In genomic region chr4:37826282-37827029, GRCh38 we compare ENCODE assay signal across 8 cellular contexts. TPM values are rescaled to one million over a fixed set of nuclear protein-coding genes. Genes with fewer than 3 reads are reported as not detected.
DNase-seq lines count a peak whose midpoint lies in the region; ATAC-seq lines count a peak whose summit lies in the region.

PGM2 (plus strand) TSS chr4:37826686; CDS start chr4:37826733, 47 bp downstream.

- H3K4me3 ChIP-seq in CD4-positive, CD25-positive, alpha-beta regulatory T cell (ENCODE audit: low read depth, low read length): peak within 1 kb of the TSS; percentile 99
- peak within 1 kb of the TSS; percentile 93 for H3K4me3 ChIP-seq in effector memory CD4-positive, alpha-beta T cell (ENCODE audit: insufficient read depth, low read depth, low read length, poor library complexity, severe bottlenecking)

- H3K36me3 Mint-ChIP-seq in CD4-positive, CD25-positive, alpha-beta regulatory T cell: peaks cover 17% of the 10 kb centered on the region
- H3K36me3 Mint-ChIP-seq in memory B cell: peaks cover 10% of the 10 kb centered on the region

- no peaks in the 10 kb centered on the region for H3K9me3 ChIP-seq in CD4-positive, CD25-positive, alpha-beta regulatory T cell (ENCODE audit: control insufficient read depth in 2 of 2, low read length in 2 of 2)
- no peaks in the 10 kb centered on the region for H3K9me3 ChIP-seq in effector memory CD4-positive, alpha-beta T cell (ENCODE audit: control insufficient read depth, low read length)

- H3K4me1 ChIP-seq in CD4-positive, CD25-positive, alpha-beta regulatory T cell (ENCODE audit: control insufficient read depth, insufficient read depth, low read length, poor library complexity, severe bottlenecking): peaks cover 24% of the 10 kb centered on the region
- H3K4me1 ChIP-seq in effector memory CD4-positive, alpha-beta T cell (ENCODE audit: control insufficient read depth, insufficient read depth, low read length, poor library complexity, severe bottlenecking): peaks cover 16% of the 10 kb centered on the region

- DNase-seq in CD4-positive, CD25-positive, alpha-beta regulatory T cell: peak; percentile 86 to 94 (median 89)
- DNase-seq in NCI-H82 (lab: John Stamatoyannopoulos, UW): peak; percentile 84
- DNase-seq in activated CD8-positive, alpha-beta memory T cell treated with anti-CD3 and anti-CD28 coated beads for 1 hour (ENCODE audit: extremely low read depth in 1 of 2, low read depth in 1 of 2): peak; percentile 69 to 87
- DNase-seq in effector memory CD4-positive, alpha-beta T cell: peak; percentile 76 to 82 (median 81)
- peak; percentile 83 to 87 for DNase-seq in memory B cell (ENCODE audit: low spot score in 2 of 2)
- DNase-seq in stimulated activated CD8-positive, alpha-beta memory T cell treated with anti-CD3 and anti-CD28 coated beads, Interleukin-12 subunit alpha, Interleukin-12 subunit beta, amount 100 ng/mL, for 4 hours (ENCODE audit: low read depth): peak; percentile 89

- peak within 1 kb of the TSS; percentile 67 for H3K27ac ChIP-seq in CD4-positive, CD25-positive, alpha-beta regulatory T cell (ENCODE audit: insufficient read depth, low read length, poor library complexity, severe bottlenecking)
- peak within 1 kb of the TSS; percentile 70 for H3K27ac ChIP-seq in effector memory CD4-positive, alpha-beta T cell (ENCODE audit: insufficient read depth, low read length, poor library complexity, severe bottlenecking)

- peak; percentile 99 for ATAC-seq in CD4-positive, CD25-positive, alpha-beta regulatory T cell (ENCODE audit: low read depth in 2 of 2)
- ATAC-seq in GM19395 (IDR thresholded peaks at IDR 0.05; ENCODE audit: unreplicated experiment) (peak; percentile 93), HG03558 (IDR thresholded peaks at IDR 0.05; ENCODE audit: extremely low read depth, unreplicated experiment) (peak; percentile 94), memory B cell (ENCODE audit: low read depth) (peak; percentile 97)

- H3K27ac Mint-ChIP-seq in CD4-positive, CD25-positive, alpha-beta regulatory T cell: peak within 1 kb of the TSS; percentile 92 to 96 (median 92)
- H3K27ac Mint-ChIP-seq in memory B cell: peak within 1 kb of the TSS; percentile 94

- peak within 1 kb of the TSS; percentile 95 to 100 (median 98) for H3K4me3 Mint-ChIP-seq in CD4-positive, CD25-positive, alpha-beta regulatory T cell
- H3K4me3 Mint-ChIP-seq in memory B cell: peak within 1 kb of the TSS; percentile 90

- H3K27me3 ChIP-seq in CD4-positive, CD25-positive, alpha-beta regulatory T cell (ENCODE audit: control insufficient read depth, insufficient read depth, low read length): no peaks in the 10 kb centered on the region
- no peaks in the 10 kb centered on the region for H3K27me3 ChIP-seq in effector memory CD4-positive, alpha-beta T cell (replicated peaks; ENCODE audit: control insufficient read depth, insufficient read depth, low read length, poor library complexity, severe bottlenecking)

- no peaks in the 10 kb centered on the region for H3K9me3 Mint-ChIP-seq in CD4-positive, CD25-positive, alpha-beta regulatory T cell
- no peaks in the 10 kb centered on the region for H3K9me3 Mint-ChIP-seq in memory B cell

- peaks cover 13 to 57% (median 40%) of the 10 kb centered on the region in 4 donors for H3K4me1 Mint-ChIP-seq in CD4-positive, CD25-positive, alpha-beta regulatory T cell
- peaks cover 26% of the 10 kb centered on the region for H3K4me1 Mint-ChIP-seq in memory B cell

- peaks cover 17% of the 10 kb centered on the region for H3K36me3 ChIP-seq in CD4-positive, CD25-positive, alpha-beta regulatory T cell (ENCODE audit: control insufficient read depth, insufficient read depth, low read length)
- H3K36me3 ChIP-seq in effector memory CD4-positive, alpha-beta T cell (ENCODE audit: control insufficient read depth, insufficient read depth, low read length): peaks cover 11% of the 10 kb centered on the region

- no peaks in the 10 kb centered on the region for H3K27me3 Mint-ChIP-seq in CD4-positive, CD25-positive, alpha-beta regulatory T cell
- no peaks in the 10 kb centered on the region for H3K27me3 Mint-ChIP-seq in memory B cell

RNA-seq across cellular contexts. Expression of gene PGM2, which starts in this region (rescaled TPM):
- total RNA-seq in CD4-positive, CD25-positive, alpha-beta regulatory T cell: 22.1 TPM
- 10 to 100 TPM; 20.5 to 29.5 (median 24.4) TPM for polyA plus RNA-seq in CD4-positive, CD25-positive, alpha-beta regulatory T cell

Comparison
In these comparisons a context has a peak if more than half of its experiments do, and no peak if none do; other contexts are left out.
1. Peak in every context shown above with its lines: DNase-seq, ATAC-seq, H3K4me3 ChIP-seq and H3K27ac ChIP-seq.